ENCODE assay signal across 8 cellular contexts in genomic region chr17:80005360-80006338, GRCh38. TPM values are rescaled to one million over a fixed set of nuclear protein-coding genes. Genes with fewer than 3 reads are reported as not detected.
DNase-seq lines count a peak whose midpoint lies in the region; ATAC-seq, FAIRE-seq and TF ChIP-seq lines count a peak whose summit lies in the region.

No MANE protein-coding gene starts in this region.

- no peak overlapping the region for H3K27ac ChIP-seq in neural progenitor cell

- peak; percentile 92 for TF ChIP-seq CTCF in fibroblast of mammary gland (conservative IDR thresholded peaks at IDR 0.05; ENCODE audit: control insufficient read depth, insufficient read depth, low read depth, low read length)
- TF ChIP-seq CTCF in neural progenitor cell (IDR thresholded peaks at IDR 0.05) = peak; percentile 92

- H2AFZ ChIP-seq in neural progenitor cell (replicated peaks) = no peak overlapping the region

- no peaks in the 10 kb centered on the region for H3K4me1 ChIP-seq in neural progenitor cell

- H3K9me3 Mint-ChIP-seq in neural progenitor cell = no peaks in the 10 kb centered on the region

- ATAC-seq in GM19467 (IDR thresholded peaks at IDR 0.05; ENCODE audit: unreplicated experiment) = no peak

- no peak overlapping the region for H3K4me3 ChIP-seq in fibroblast of mammary gland (ENCODE audit: control insufficient read depth, low read depth, low read length)
- no peak overlapping the region for H3K4me3 ChIP-seq in neural progenitor cell

- peaks cover 36% of the 10 kb centered on the region for H4K20me1 ChIP-seq in neural progenitor cell (ENCODE audit: low read depth)

- peak; percentile 54 for FAIRE-seq in GM12891 (lab: Jason Lieb, UNC)

- H3K27me3 ChIP-seq in neural progenitor cell = no peaks in the 10 kb centered on the region

- no peaks in the 10 kb centered on the region for H3K9me3 ChIP-seq in neural progenitor cell (ENCODE audit: low read depth)

- no peak overlapping the region for H3K9ac ChIP-seq in neural progenitor cell

- H3K27me3 Mint-ChIP-seq in neural progenitor cell (ENCODE audit: insufficient read depth, low read depth) = peaks cover 2% of the 10 kb centered on the region

- H3K79me2 ChIP-seq in neural progenitor cell (ENCODE audit: low read depth) = no peaks in the 10 kb centered on the region

- TF ChIP-seq POLR2A in GM12891 (IDR thresholded peaks at IDR 0.05; ENCODE audit: low read depth, low read length) = no peak

- peak overlapping the region; percentile 54 for H3K4me2 ChIP-seq in neural progenitor cell

- peaks cover 12% of the 10 kb centered on the region for H3K36me3 Mint-ChIP-seq in neural progenitor cell

- H3K4me3 Mint-ChIP-seq in neural progenitor cell = no peak overlapping the region

- peak; percentile 92 for DNase-seq in AG08396 (ENCODE audit: low spot score)
- DNase-seq in GM12891 (ENCODE audit: insufficient read length, low spot score) = peak; percentile 93
- DNase-seq in NCI-H526 treated with DMSO at 0.1 percent for 48 hours (lab: John Stamatoyannopoulos, UW) = peak; percentile 25
- peak; percentile 68 for DNase-seq in activated T-cell treated with anti-CD3 and anti-CD28 coated beads, Interleukin-2, amount 50 U/mL, for 1 hour
- peak; percentile 42 for DNase-seq in fibroblast of mammary gland (ENCODE audit: low read depth)
- DNase-seq in neural progenitor cell (ENCODE audit: low spot score) = peak; percentile 66
- no peak for DNase-seq in NCI-H187 treated with DMSO at 0.1 percent for 48 hours (lab: John Stamatoyannopoulos, UW)

- H3K4me1 Mint-ChIP-seq in neural progenitor cell = no peaks in the 10 kb centered on the region

- H3F3A ChIP-seq in neural progenitor cell (ENCODE audit: low read depth) = peaks cover 4% of the 10 kb centered on the region

- peak overlapping the region; percentile 40 for H3K27ac Mint-ChIP-seq in neural progenitor cell

- no peaks in the 10 kb centered on the region for H3K36me3 ChIP-seq in neural progenitor cell

TF ChIP-seq in GM12891, 5 proteins besides CTCF, POLR2A, EP300 and RAD21:
- TF ChIP-seq TAF1 (IDR thresholded peaks at IDR 0.05; ENCODE audit: low read depth, low read length) (no peak), SPI1 (IDR thresholded peaks at IDR 0.05; ENCODE audit: low read depth, low read length) (no peak), POLR2AphosphoS5 (IDR thresholded peaks at IDR 0.05; ENCODE audit: low read depth, low read length) (no peak), POU2F2 (IDR thresholded peaks at IDR 0.05; ENCODE audit: low read depth, low read length) (no peak), PAX5 (IDR thresholded peaks at IDR 0.05; ENCODE audit: insufficient read depth, low read length, severe bottlenecking) (no peak)

RNA-seq across cellular contexts. Expression of gene TBC1D16, which starts 30.0 kb away (rescaled TPM):
- polyA plus RNA-seq in GM12891 (2012; ENCODE audit: low read depth, missing spikeins) = 0.21 TPM
- total RNA-seq in neural progenitor cell (ENCODE audit: low replicate concordance) = 21.2 and 34.8 TPM in 2 replicates

RNA-seq across cellular contexts. Expression of gene CCDC40, which starts 30.8 kb away (rescaled TPM):
- 0.14 TPM for polyA plus RNA-seq in GM12891 (2012; ENCODE audit: low read depth, missing spikeins)
- total RNA-seq in neural progenitor cell (ENCODE audit: low replicate concordance) = 7.7 and 11.8 TPM in 2 replicates
